ENCODE assay signal across 31 cellular contexts in genomic region chr6:72941263-72941662, GRCh38.
"Had no signal": no experiment of that assay in that cellular context is flagged by ENCODE, and none has a peak within 500 bp of the region (broad histone marks: within the 10 kb centered on the region; RNA-seq: fewer than 3 reads in every experiment).

No MANE protein-coding gene starts in this region.

- H3K27ac Mint-ChIP-seq: naive thymus-derived CD4-positive, alpha-beta T cell; natural killer cell treated with Interleukin-12 subunit alpha and Interleukin-12 subunit beta and Interleukin-15 and Interleukin-18, amount 100 ng/mL, for 72 hours; nephron progenitor cell; stimulated activated effector memory CD8-positive, alpha-beta T cell treated with anti-CD3 and anti-CD28 coated beads, Interleukin-12 subunit alpha, Interleukin-12 subunit beta, amount 100 ng/mL, for 72 hours; stimulated activated naive B cell treated with anti-CD40 and anti-IgM and Interleukin-4, amounts not matched to agents 10 μg/mL and 1 μg/mL and 100 μg/mL, for 72 hours; stimulated activated naive CD8-positive, alpha-beta T cell treated with anti-CD3 and anti-CD28 coated beads, Interleukin-15, Interleukin-2, amounts not matched to agents 100 ng/mL and 50 ng/mL, for 24 hours had no signal

- H3K36me3 Mint-ChIP-seq: natural killer cell treated with Interleukin-12 subunit alpha and Interleukin-12 subunit beta and Interleukin-15 and Interleukin-18, amount 100 ng/mL, for 72 hours; stimulated activated effector memory CD8-positive, alpha-beta T cell treated with anti-CD3 and anti-CD28 coated beads, Interleukin-12 subunit alpha, Interleukin-12 subunit beta, amount 100 ng/mL, for 72 hours had no signal

- FAIRE-seq: urothelium cell line had no signal

- H3K9me3 Mint-ChIP-seq: natural killer cell treated with Interleukin-12 subunit alpha and Interleukin-12 subunit beta and Interleukin-15 and Interleukin-18, amount 100 ng/mL, for 72 hours; nephron progenitor cell; neural crest cell; stimulated activated naive B cell treated with anti-CD40 and anti-IgM and Interleukin-4, amounts not matched to agents 10 μg/mL and 1 μg/mL and 100 μg/mL, for 72 hours; stimulated activated naive CD8-positive, alpha-beta T cell treated with anti-CD3 and anti-CD28 coated beads, Interleukin-15, Interleukin-2, amounts not matched to agents 100 ng/mL and 50 ng/mL, for 24 hours had no signal

- H3K4me3 Mint-ChIP-seq: naive thymus-derived CD4-positive, alpha-beta T cell; natural killer cell treated with Interleukin-12 subunit alpha and Interleukin-12 subunit beta and Interleukin-15 and Interleukin-18, amount 100 ng/mL, for 72 hours; nephron progenitor cell; neural crest cell; stimulated activated effector memory CD8-positive, alpha-beta T cell treated with anti-CD3 and anti-CD28 coated beads, Interleukin-12 subunit alpha, Interleukin-12 subunit beta, amount 100 ng/mL, for 72 hours; stimulated activated naive B cell treated with anti-CD40 and anti-IgM and Interleukin-4, amounts not matched to agents 10 μg/mL and 1 μg/mL and 100 μg/mL, for 72 hours; stimulated activated naive CD8-positive, alpha-beta T cell treated with anti-CD3 and anti-CD28 coated beads, Interleukin-15, Interleukin-2, amounts not matched to agents 100 ng/mL and 50 ng/mL, for 24 hours had no signal

- H3K27me3 ChIP-seq: ovary, spleen, stomach, thyroid gland, tibial nerve, upper lobe of left lung, vagina had no signal

- H3K9ac ChIP-seq: parathyroid adenoma had no signal

- H3K4me3 ChIP-seq: ovary, psoas muscle, skin epidermis, smooth muscle cell, spleen, stomach, thoracic aorta, thyroid gland, tibial nerve, upper lobe of left lung, vagina had no signal

- H3K4me1 Mint-ChIP-seq: neural crest cell; stimulated activated effector memory CD8-positive, alpha-beta T cell treated with anti-CD3 and anti-CD28 coated beads, Interleukin-12 subunit alpha, Interleukin-12 subunit beta, amount 100 ng/mL, for 72 hours; stimulated activated naive B cell treated with anti-CD40 and anti-IgM and Interleukin-4, amounts not matched to agents 10 μg/mL and 1 μg/mL and 100 μg/mL, for 72 hours had no signal

- H3K4me1 ChIP-seq: parathyroid adenoma, spleen, thyroid gland, tibial nerve, vagina had no signal

- H3K36me3 ChIP-seq: ovary, spleen, stomach, thoracic aorta, thyroid gland, tibial nerve, upper lobe of left lung, vagina had no signal

- DNase-seq: naive thymus-derived CD4-positive, alpha-beta T cell; nephron progenitor cell; occipital lobe; ovary; posterior cingulate gyrus; psoas muscle; right cardiac atrium; spleen; stimulated activated CD4-positive, alpha-beta T cell treated with anti-CD3 and anti-CD28 coated beads, Interleukin-12 subunit alpha, Interleukin-12 subunit beta, amount 100 ng/mL, for 4 hours; stimulated activated CD4-positive, alpha-beta T cell treated with anti-CD3 and anti-CD28 coated beads, Interleukin-2, amount 100 ng/mL, for 24 hours; stimulated activated CD4-positive, alpha-beta T cell treated with anti-CD3 and anti-CD28 coated beads, Interleukin-2, amount 100 ng/mL, for 48 hours; stimulated activated CD4-positive, alpha-beta T cell treated with anti-CD3 and anti-CD28 coated beads, Interleukin-4, amount 100 ng/mL, for 24 hours; stimulated activated naive B cell treated with anti-CD40 and anti-IgM and Interleukin-4, amounts not matched to agents 10 μg/mL and 1 μg/mL and 100 μg/mL, for 72 hours; stimulated activated naive CD4-positive, alpha-beta T cell treated with Interleukin-2 at 50 U/mL for 16 hours; thyroid gland; trophoblast cell had no signal

- ATAC-seq: naive thymus-derived CD4-positive, alpha-beta T cell; natural killer cell treated with Interleukin-12 subunit alpha and Interleukin-12 subunit beta and Interleukin-15 and Interleukin-18, amount 100 ng/mL, for 72 hours; psoas muscle; right cardiac atrium; sciatic nerve; stimulated activated effector memory CD8-positive, alpha-beta T cell treated with anti-CD3 and anti-CD28 coated beads, Interleukin-12 subunit alpha, Interleukin-12 subunit beta, amount 100 ng/mL, for 72 hours; stimulated activated naive B cell treated with anti-CD40 and anti-IgM and Interleukin-4, amounts not matched to agents 10 μg/mL and 1 μg/mL and 100 μg/mL, for 72 hours had no signal

- H3K79me2 ChIP-seq: parathyroid adenoma had no signal

- H3K9me3 ChIP-seq: ovary, psoas muscle, spleen, stomach, thoracic aorta, thyroid gland, tibial nerve, upper lobe of left lung, vagina had no signal

- H3K4me2 ChIP-seq: smooth muscle cell had no signal

- H3K27me3 Mint-ChIP-seq: naive thymus-derived CD4-positive, alpha-beta T cell; natural killer cell treated with Interleukin-12 subunit alpha and Interleukin-12 subunit beta and Interleukin-15 and Interleukin-18, amount 100 ng/mL, for 72 hours; progenitor cell of endocrine pancreas; stimulated activated naive B cell treated with anti-CD40 and anti-IgM and Interleukin-4, amounts not matched to agents 10 μg/mL and 1 μg/mL and 100 μg/mL, for 72 hours; stimulated activated naive CD8-positive, alpha-beta T cell treated with anti-CD3 and anti-CD28 coated beads, Interleukin-15, Interleukin-2, amounts not matched to agents 100 ng/mL and 50 ng/mL, for 24 hours had no signal

- H2AFZ ChIP-seq: parathyroid adenoma had no signal

- H3K27ac ChIP-seq: ovary, parathyroid adenoma, skin epidermis, spleen, thoracic aorta, thyroid gland, tibial nerve, upper lobe of left lung, vagina had no signal
